In the genomic region with DNA sequence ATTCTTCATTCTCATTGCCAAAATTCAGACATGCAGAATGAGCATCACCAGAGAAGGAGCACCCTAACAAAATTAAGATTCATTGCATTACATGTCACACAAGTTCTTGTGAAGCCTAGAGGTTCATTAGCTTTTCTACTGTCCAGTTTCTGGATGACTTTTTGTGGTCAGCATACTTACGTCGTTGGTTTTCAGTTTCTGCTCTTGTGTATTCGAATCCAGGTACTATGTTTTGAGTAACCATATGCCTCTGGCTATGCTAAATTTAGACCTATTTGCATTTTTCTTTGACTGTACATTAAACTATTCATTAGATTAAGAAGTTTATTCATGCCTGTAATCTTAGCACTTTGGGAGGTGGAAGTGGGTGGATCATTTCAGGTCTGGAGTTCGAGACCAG, we compare ENCODE assay signal across 12 cellular contexts.
DNase-seq lines count a peak whose midpoint lies in the region; ATAC-seq and TF ChIP-seq lines count a peak whose summit lies in the region.
"Had no signal": no experiment of that assay in that cellular context is flagged by ENCODE, and none has a peak within 500 bp of the region (broad histone marks: within the 10 kb centered on the region; RNA-seq: fewer than 3 reads in every experiment).

No MANE protein-coding gene starts in this region.

- H3K9me2 ChIP-seq in hepatocyte (replicated peaks; ENCODE audit: insufficient read depth), result no peaks in the 10 kb centered on the region

- no peak for DNase-seq in H9
- no peak for DNase-seq in esophagus squamous epithelium (lab: John Stamatoyannopoulos, UW)
- DNase-seq in right cardiac atrium, result no peak
- no peak for DNase-seq in hepatocyte (ENCODE audit: low spot score)
- DNase-seq: aorta; CD8-positive, alpha-beta T cell; NCI-H226; OCI-M1 had no signal

- H3K9me3 Mint-ChIP-seq in H9, result no peaks in the 10 kb centered on the region

- no peak overlapping the region for H2AK5ac ChIP-seq in H9 (ENCODE audit: insufficient read length, low read length)

- no peaks in the 10 kb centered on the region for H3K36me3 Mint-ChIP-seq in H9 (ENCODE audit: insufficient read depth in 1 of 3, low read depth in 3 of 3)
- H3K36me3 Mint-ChIP-seq: CD8-positive, alpha-beta T cell had no signal

- H3K27ac ChIP-seq in H9 (ENCODE audit: insufficient read length, low read depth, low read length) (no peak overlapping the region), esophagus squamous epithelium (no peak overlapping the region), right cardiac atrium (ENCODE audit: low read length) (no peak overlapping the region), hepatocyte (no peak overlapping the region)
- H3K27ac ChIP-seq: tibial nerve had no signal

- H3K27ac Mint-ChIP-seq in H9, result no peak overlapping the region
- H3K27ac Mint-ChIP-seq: CD8-positive, alpha-beta T cell had no signal

- H3K27me3 ChIP-seq in H9 (ENCODE audit: insufficient read depth, low read length) (no peaks in the 10 kb centered on the region), esophagus squamous epithelium (no peaks in the 10 kb centered on the region), right cardiac atrium (ENCODE audit: control insufficient read depth, insufficient read depth) (no peaks in the 10 kb centered on the region), hepatocyte (no peaks in the 10 kb centered on the region)
- H3K27me3 ChIP-seq: tibial nerve had no signal

- H2BK15ac ChIP-seq in H9 (ENCODE audit: low read depth, low read length), result no peak overlapping the region

- H2BK12ac ChIP-seq in H9 (ENCODE audit: insufficient read length, low read depth, low read length), result no peak overlapping the region

- no peak overlapping the region for H4K8ac ChIP-seq in H9 (replicated peaks; ENCODE audit: insufficient read length, low read depth, low read length)

- intact Hi-C loops in esophagus squamous epithelium (cut with DNase I), result no loop called here
- intact Hi-C loops in right cardiac atrium (cut with DNase I), result no loop called here

- H4K91ac ChIP-seq in H9 (ENCODE audit: insufficient read length, low read depth, low read length), result no peak overlapping the region

- H2BK20ac ChIP-seq in H9 (ENCODE audit: low read depth, low read length, poor library complexity, severe bottlenecking), result no peak overlapping the region

- H3K4me3 ChIP-seq in esophagus squamous epithelium (no peak overlapping the region), right cardiac atrium (ENCODE audit: low read length) (no peak overlapping the region), hepatocyte (no peak overlapping the region)
- H3K4me3 ChIP-seq: tibial nerve had no signal

- TF ChIP-seq CTCF in H9 (conservative IDR thresholded peaks at IDR 0.05), result no peak
- no peak for TF ChIP-seq CTCF in esophagus squamous epithelium (IDR thresholded peaks at IDR 0.05)
- no peak for TF ChIP-seq CTCF in hepatocyte (IDR thresholded peaks at IDR 0.05; ENCODE audit: poor library complexity)

- no peak overlapping the region for H3K56ac ChIP-seq in H9 (ENCODE audit: insufficient read length, low read depth, low read length)

- H3K4me1 Mint-ChIP-seq in H9, result no peaks in the 10 kb centered on the region

- H3K4me1 ChIP-seq in H9 (ENCODE audit: insufficient read depth, low read length), result no peaks in the 10 kb centered on the region
- H3K4me1 ChIP-seq in esophagus squamous epithelium, result no peaks in the 10 kb centered on the region
- H3K4me1 ChIP-seq in right cardiac atrium (ENCODE audit: control insufficient read depth, insufficient read depth, low read length), result no peaks in the 10 kb centered on the region
- H3K4me1 ChIP-seq in hepatocyte (ENCODE audit: insufficient read depth), result no peaks in the 10 kb centered on the region
- H3K4me1 ChIP-seq: tibial nerve had no signal

- no peak for TF ChIP-seq POLR2A in esophagus squamous epithelium (IDR thresholded peaks at IDR 0.05)

- H3K27me3 Mint-ChIP-seq in H9 (ENCODE audit: low read depth), result no peaks in the 10 kb centered on the region; the same call in 1 of the 2 replicates

- H3K23ac ChIP-seq in H9 (ENCODE audit: insufficient read length, low read depth, low read length), result no peak overlapping the region

- peak; percentile 65 for ATAC-seq in GM19043 (IDR thresholded peaks at IDR 0.05; ENCODE audit: low read depth, unreplicated experiment)
- peak; percentile 81 for ATAC-seq in HG02678 (IDR thresholded peaks at IDR 0.05; ENCODE audit: unreplicated experiment)
- ATAC-seq in HG03196 (IDR thresholded peaks at IDR 0.05; ENCODE audit: unreplicated experiment), result peak; percentile 68
- ATAC-seq in right cardiac atrium, result no peak
- ATAC-seq: CD8-positive, alpha-beta T cell had no signal

- H3K9me3 ChIP-seq in H9 (ENCODE audit: control insufficient read depth, low read depth, low read length) (no peaks in the 10 kb centered on the region), esophagus squamous epithelium (no peaks in the 10 kb centered on the region), right cardiac atrium (ENCODE audit: control insufficient read depth, low read length) (no peaks in the 10 kb centered on the region), hepatocyte (ENCODE audit: low read depth) (no peaks in the 10 kb centered on the region)
- H3K9me3 ChIP-seq: tibial nerve had no signal

- H3K36me3 ChIP-seq in esophagus squamous epithelium, result no peaks in the 10 kb centered on the region
- no peaks in the 10 kb centered on the region for H3K36me3 ChIP-seq in hepatocyte (replicated peaks; ENCODE audit: insufficient read depth, low read depth)
- H3K36me3 ChIP-seq: tibial nerve had no signal

- H4K20me1 ChIP-seq in H9 (ENCODE audit: control insufficient read depth, insufficient read depth, insufficient read length), result no peaks in the 10 kb centered on the region
- no peaks in the 10 kb centered on the region for H4K20me1 ChIP-seq in hepatocyte (ENCODE audit: insufficient read depth, poor library complexity, severe bottlenecking)

- no peak overlapping the region for H3K4me2 ChIP-seq in H9 (ENCODE audit: insufficient read depth, insufficient read length, low read length)
- no peak overlapping the region for H3K4me2 ChIP-seq in hepatocyte

- H3K79me2 ChIP-seq in H9 (ENCODE audit: insufficient read depth, low read length) (no peaks in the 10 kb centered on the region), hepatocyte (no peaks in the 10 kb centered on the region)

- no CpG with 5 or more reads among the region's 4 CpGs for WGBS in H9 (ENCODE audit: extremely low coverage, insufficient read length, low lambda C conversion rate)
- 80 to 90% methylated on average over 4 of the region's 4 CpGs for WGBS in esophagus squamous epithelium, 2 donors
- 94% methylated on average over 4 of the region's 4 CpGs for WGBS in right cardiac atrium
- WGBS in hepatocyte (ENCODE audit: low lambda C conversion rate, missing lambda C conversion rate), result 94% methylated on average over 4 of the region's 4 CpGs

- H3K23me2 ChIP-seq in H9 (ENCODE audit: insufficient read length, low read depth, low read length, poor library complexity, severe bottlenecking), result no peaks in the 10 kb centered on the region

- H2BK5ac ChIP-seq in H9 (ENCODE audit: insufficient read length, low read length), result no peak overlapping the region

- H4K5ac ChIP-seq in H9 (ENCODE audit: insufficient read length, low read depth, low read length), result no peak overlapping the region

- no peak overlapping the region for H3K9ac ChIP-seq in H9 (ENCODE audit: extremely low read depth, insufficient read length, low read length)

- H3K14ac ChIP-seq in H9 (ENCODE audit: insufficient read depth, low read length), result no peak overlapping the region

- no peak overlapping the region for H3K18ac ChIP-seq in H9 (ENCODE audit: insufficient read length, low read depth, low read length)

- no peak overlapping the region for H3K4ac ChIP-seq in H9 (ENCODE audit: low read depth, low read length)

- H3K4me3 Mint-ChIP-seq in H9, result no peak overlapping the region
- H3K4me3 Mint-ChIP-seq: CD8-positive, alpha-beta T cell had no signal

- H2AFZ ChIP-seq in H9 (ENCODE audit: low read length) (no peak overlapping the region), hepatocyte (no peak overlapping the region)

- H3T11ph ChIP-seq in H9 (ENCODE audit: low read length), result no peak overlapping the region

- no peaks in the 10 kb centered on the region for H3K79me1 ChIP-seq in H9 (ENCODE audit: insufficient read depth, low read depth, low read length, poor library complexity, severe bottlenecking)

- H2BK120ac ChIP-seq in H9 (ENCODE audit: low read depth, low read length, poor library complexity, severe bottlenecking), result no peak overlapping the region

Comparison
In these comparisons a context has a peak if more than half of its experiments do, and no peak if none do; other contexts are left out.
1. ATAC-seq: peak in GM19043 (single experiment), HG02678 (single experiment) and HG03196 (single experiment); none in right cardiac atrium (0 of 2).